20 cellular contexts compared by ENCODE assay signal in the genomic region with DNA sequence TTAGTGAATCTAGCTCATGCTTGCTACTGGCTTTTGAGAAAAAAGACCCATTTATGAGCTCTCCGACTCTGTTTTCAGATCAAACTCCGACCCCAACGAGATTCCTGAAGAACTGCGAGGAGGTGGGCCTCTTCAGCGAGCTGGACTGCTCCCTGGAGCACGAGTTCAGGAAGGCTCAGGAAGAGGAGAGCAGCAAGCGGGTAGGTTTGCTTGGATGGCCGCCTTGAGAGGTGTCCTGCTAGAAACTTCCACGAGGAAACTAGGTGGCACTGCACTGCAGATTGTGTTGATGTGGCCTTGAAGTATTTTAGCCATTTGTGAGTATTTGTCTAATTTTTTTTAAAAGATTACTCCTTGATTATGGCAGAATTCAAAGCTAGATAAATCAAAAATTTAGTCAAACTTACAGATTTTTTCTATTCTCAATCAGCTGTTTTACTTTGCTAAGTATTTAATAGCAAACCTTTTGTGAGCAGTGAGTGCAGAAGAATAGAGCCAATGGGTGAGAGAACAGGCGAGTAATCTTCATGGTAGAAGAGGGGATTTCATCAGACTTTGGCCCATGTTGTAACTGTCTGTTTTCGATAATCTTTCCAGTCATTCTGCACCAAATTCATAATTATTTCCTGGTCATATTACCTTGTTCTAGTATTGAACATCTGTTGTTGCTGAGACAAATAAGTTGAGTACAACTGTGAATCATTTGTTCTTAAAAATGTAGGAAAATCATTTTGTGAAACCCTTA.
"Had no signal": no experiment of that assay in that cellular context is flagged by ENCODE, and none has a peak within 500 bp of the region (broad histone marks: within the 10 kb centered on the region; RNA-seq: fewer than 3 reads in every experiment).

No MANE protein-coding gene starts in this region.

- H3K4me2 ChIP-seq: smooth muscle cell had no signal

- H3K9me3 ChIP-seq: colonic mucosa, stomach, testis, upper lobe of right lung had no signal

- H3K27me3 ChIP-seq: colonic mucosa, testis, upper lobe of right lung had no signal

- DNase-seq: activated CD4-positive, alpha-beta T cell treated with anti-CD3 and anti-CD28 coated beads for 48 hours; activated CD8-positive, alpha-beta memory T cell treated with anti-CD3 and anti-CD28 coated beads, Interleukin-2, amount 50 U/mL, for 4 hours; activated CD8-positive, alpha-beta T cell treated with anti-CD3 and anti-CD28 coated beads, Interleukin-2, amount 10 ng/mL, durations not matched to agents 7 days and 5 days; activated gamma-delta T cell; activated T-cell treated with anti-CD3 and anti-CD28 coated beads, Interleukin-2, amount 50 U/mL, for 72 hours; amniotic stem cell; central memory CD4-positive, alpha-beta T cell; colonic mucosa; effector CD4-positive, alpha-beta T cell; islet precursor cell; natural killer cell; posterior cingulate gyrus; stomach; testis; upper lobe of right lung had no signal

- H3K36me3 Mint-ChIP-seq: activated naive CD4-positive, alpha-beta T cell treated with anti-CD3 and anti-CD28 coated beads, Interleukin-2, amount 50 U/mL, for 72 hours; natural killer cell had no signal

- H3K36me3 ChIP-seq: colonic mucosa, stomach, upper lobe of right lung had no signal

- H3K4me3 ChIP-seq: colonic mucosa, smooth muscle cell, stomach, testis, upper lobe of right lung had no signal

- H3K4me3 Mint-ChIP-seq: activated CD8-positive, alpha-beta T cell treated with anti-CD3 and anti-CD28 coated beads, Interleukin-2, amount 10 ng/mL, durations not matched to agents 7 days and 5 days; activated T-cell treated with anti-CD3 and anti-CD28 coated beads, Interleukin-2, amount 50 U/mL, for 72 hours; brain; natural killer cell; T-helper 1 cell treated with Interleukin-12 subunit alpha and Interleukin-12 subunit beta and Interleukin-4 antibody, amounts not matched to agents 30 μg/mL and 1 μg/mL, for 36 hours had no signal

- H3K4me1 Mint-ChIP-seq: natural killer cell had no signal

- H3K27me3 Mint-ChIP-seq: brain had no signal

- H3K27ac ChIP-seq: colonic mucosa, stomach, testis, upper lobe of right lung had no signal

- H3K9me3 Mint-ChIP-seq: activated naive CD4-positive, alpha-beta T cell treated with anti-CD3 and anti-CD28 coated beads, Interleukin-2, amount 50 U/mL, for 72 hours; activated T-cell treated with anti-CD3 and anti-CD28 coated beads, Interleukin-2, amount 50 U/mL, for 72 hours; brain; natural killer cell; T-helper 1 cell treated with Interleukin-12 subunit alpha and Interleukin-12 subunit beta and Interleukin-4 antibody, amounts not matched to agents 30 μg/mL and 1 μg/mL, for 36 hours had no signal

- H3K4me1 ChIP-seq: colonic mucosa, stomach, testis, upper lobe of right lung had no signal

- H3K27ac Mint-ChIP-seq: activated CD8-positive, alpha-beta T cell treated with anti-CD3 and anti-CD28 coated beads, Interleukin-2, amount 10 ng/mL, durations not matched to agents 7 days and 5 days; activated naive CD4-positive, alpha-beta T cell treated with anti-CD3 and anti-CD28 coated beads, Interleukin-2, amount 50 U/mL, for 72 hours; activated T-cell treated with anti-CD3 and anti-CD28 coated beads, Interleukin-2, amount 50 U/mL, for 72 hours; natural killer cell; T-helper 1 cell treated with Interleukin-12 subunit alpha and Interleukin-12 subunit beta and Interleukin-4 antibody, amounts not matched to agents 30 μg/mL and 1 μg/mL, for 36 hours had no signal

- ATAC-seq: activated CD8-positive, alpha-beta T cell treated with anti-CD3 and anti-CD28 coated beads, Interleukin-2, amount 10 ng/mL, durations not matched to agents 7 days and 5 days; activated naive CD4-positive, alpha-beta T cell treated with anti-CD3 and anti-CD28 coated beads, Interleukin-2, amount 50 U/mL, for 72 hours; activated T-cell treated with anti-CD3 and anti-CD28 coated beads, Interleukin-2, amount 50 U/mL, for 72 hours; left lobe of liver; natural killer cell; upper lobe of right lung had no signal
